In the genomic region with DNA sequence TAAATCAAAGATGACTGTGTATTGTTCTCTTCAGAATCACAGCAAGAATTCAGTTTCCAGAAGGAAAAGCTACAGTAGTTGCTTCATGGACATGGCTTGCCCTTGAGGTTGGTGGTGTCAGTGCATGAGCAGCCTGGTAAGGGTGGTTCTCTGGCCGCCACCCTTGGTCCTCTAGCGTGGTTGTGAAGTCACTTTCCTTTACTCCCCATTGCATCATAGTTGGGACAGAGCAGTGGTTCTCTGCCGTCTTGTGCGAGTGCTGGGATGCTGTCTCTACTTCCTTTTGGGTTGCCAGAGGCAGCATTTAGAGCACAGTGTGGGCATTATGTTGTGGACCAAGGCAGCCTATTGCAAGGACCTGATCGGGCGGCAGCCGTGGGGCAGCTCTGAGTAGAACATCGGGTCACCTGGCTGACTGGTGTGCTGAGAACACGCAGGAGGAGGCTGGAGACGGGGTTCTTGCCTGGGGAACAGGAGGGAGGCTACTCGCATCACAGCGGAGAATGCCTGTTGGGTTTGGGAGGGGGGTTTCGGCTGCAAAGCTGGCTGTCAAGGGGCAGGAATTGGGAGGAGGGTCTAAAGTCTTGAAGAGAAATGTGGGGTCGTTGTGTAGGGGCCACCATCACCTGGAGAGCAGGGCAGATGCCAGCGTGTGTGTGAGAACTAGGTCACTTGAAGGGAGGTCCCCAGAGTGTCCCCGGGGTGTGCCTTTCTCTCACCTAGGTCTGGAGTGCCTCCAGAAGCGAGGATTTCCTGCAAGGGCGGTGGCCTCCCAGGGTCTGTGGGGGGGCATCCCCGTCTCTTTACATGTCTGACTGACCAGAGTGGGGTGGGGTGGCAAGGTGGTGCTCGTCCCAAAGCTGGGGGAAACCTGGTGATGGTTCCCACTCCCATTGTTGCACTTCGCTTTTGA, we compare ENCODE assay signal across 10 cellular contexts. TPM values are rescaled to one million over a fixed set of nuclear protein-coding genes. Genes with fewer than 3 reads are reported as not detected.
DNase-seq lines count a peak whose midpoint lies in the region; ATAC-seq and TF ChIP-seq lines count a peak whose summit lies in the region.
"Had no signal": no experiment of that assay in that cellular context is flagged by ENCODE, and none has a peak within 500 bp of the region (broad histone marks: within the 10 kb centered on the region; RNA-seq: fewer than 3 reads in every experiment).

No MANE protein-coding gene starts in this region.

- DNase-seq in NOMO-1 (lab: John Stamatoyannopoulos, UW; ENCODE audit: unreplicated experiment in 2 of 2), result peak; percentile 39 to 72
- DNase-seq in mammary epithelial cell, result no peak
- DNase-seq in mesothelial cell of epicardium (ENCODE audit: low spot score in 2 of 2, unreplicated experiment in 2 of 2), result no peak
- DNase-seq in NCI-H748 treated with DMSO at 0.1 percent for 48 hours (lab: John Stamatoyannopoulos, UW), result no peak
- no peak for DNase-seq in left colon
- DNase-seq: NCI-H187 treated with DMSO at 0.1 percent for 48 hours had no signal

- no peaks in the 10 kb centered on the region for H3K27me3 Mint-ChIP-seq in mesothelial cell of epicardium (ENCODE audit: low read depth)

- H3K27ac ChIP-seq in C4-2B (peak overlapping the region; percentile 83), mammary epithelial cell (ENCODE audit: insufficient read depth, low read depth, low read length) (peak overlapping the region; percentile 42)

- WGBS in mammary epithelial cell (ENCODE audit: low coverage, missing lambda C conversion rate), result 81% methylated on average over 18 of the region's 21 CpGs

- H3K9me3 ChIP-seq in mammary epithelial cell (replicated peaks; ENCODE audit: insufficient read depth, low read length), result no peaks in the 10 kb centered on the region

- no peak overlapping the region for H3K4me3 Mint-ChIP-seq in mesothelial cell of epicardium

- H3K4me1 Mint-ChIP-seq in mesothelial cell of epicardium, result peaks cover 52% of the 10 kb centered on the region

- H3K36me3 ChIP-seq in mammary epithelial cell (ENCODE audit: insufficient read depth, low read length), result peaks cover 18% of the 10 kb centered on the region

- H3K79me2 ChIP-seq in mammary epithelial cell (ENCODE audit: insufficient read depth, low read length), result peaks cover 100% of the 10 kb centered on the region

- ATAC-seq in GM19467 (IDR thresholded peaks at IDR 0.05; ENCODE audit: unreplicated experiment), result no peak
- no peak for ATAC-seq in left colon
- ATAC-seq in HG03571 (IDR thresholded peaks at IDR 0.05; ENCODE audit: unreplicated experiment), result no peak
- ATAC-seq: left lobe of liver had no signal

- H3K27me3 ChIP-seq in mammary epithelial cell (ENCODE audit: insufficient read depth, low read length), result no peaks in the 10 kb centered on the region

- H3K9ac ChIP-seq in mammary epithelial cell (ENCODE audit: insufficient read depth, low read length), result no peak overlapping the region

- H3K36me3 Mint-ChIP-seq in mesothelial cell of epicardium, result peaks cover 8% of the 10 kb centered on the region

- peak overlapping the region; percentile 43 for H3K27ac Mint-ChIP-seq in mesothelial cell of epicardium

- H3K4me2 ChIP-seq in mammary epithelial cell (ENCODE audit: insufficient read depth, low read depth, low read length), result peak overlapping the region; percentile 79

- dilution Hi-C loops in mammary epithelial cell (cut with HindIII; ENCODE audit: low sequenced_read_pairs), result no loop called here

- no peak overlapping the region for H3K4me3 ChIP-seq in mammary epithelial cell (replicated peaks in 1 of 3; ENCODE audit: insufficient read depth in 1 of 3, low read depth in 2 of 3, low read length in 3 of 3)

- peaks cover 90% of the 10 kb centered on the region for H3K4me1 ChIP-seq in mammary epithelial cell (ENCODE audit: insufficient read depth, low read length)

- peaks cover 83% of the 10 kb centered on the region for H4K20me1 ChIP-seq in mammary epithelial cell (ENCODE audit: insufficient read depth, low read length)

- in situ Hi-C loops in mammary epithelial cell (cut with MboI; ENCODE audit: low sequenced_read_pairs in 2 of 2), result loop anchor here in 1 of 2 donors (10.0 kb wide), 1 partner anchor 84 kb away; the partner anchor contains the start of gene WNT3A

- CTCF ChIA-PET in mammary epithelial cell (lab: Charles Lee; ENCODE audit: low non-redundant PET), result no interaction called here

- TF ChIP-seq CTCF in C4-2B (conservative IDR thresholded peaks at IDR 0.05) (no peak), mammary epithelial cell (conservative IDR thresholded peaks at IDR 0.05 in 1 of 2, IDR thresholded peaks at IDR 0.05 in 1 of 2; ENCODE audit: extremely low read depth in 1 of 2, insufficient read depth in 1 of 2, low read depth in 1 of 2, low read length in 2 of 2) (no peak), mesothelial cell of epicardium (IDR thresholded peaks at IDR 0.05; ENCODE audit: unreplicated experiment) (no peak)

- intact Hi-C loops in mammary epithelial cell (cut with micrococcal nuclease), result loop anchor here (1.0 to 5.0 kb wide), 2 partner anchors 13 to 302 kb away; no protein-coding TSS in a partner anchor
- intact Hi-C loops in left colon (cut with DNase I, micrococcal nuclease), result no loop called here

- no TSS peak for BruUV-seq in mammary epithelial cell (replicated peaks; lab: Mats Ljungman, UMichigan)

- H3K9me3 Mint-ChIP-seq in mesothelial cell of epicardium, result no peaks in the 10 kb centered on the region

- no peak overlapping the region for H2AFZ ChIP-seq in mammary epithelial cell (ENCODE audit: low read depth, low read length)

RNA-seq across cellular contexts. Expression of gene ARF1, which starts 6.3 kb away (rescaled TPM):
- 100 to 1,000 TPM; 327 to 372 TPM for total RNA-seq in mammary epithelial cell
- 595 TPM for polyA plus RNA-seq in mammary epithelial cell
- 273 TPM for polyA minus RNA-seq in mammary epithelial cell
- 255 to 277 TPM (median 262 TPM) in 3 replicates for total RNA-seq in mesothelial cell of epicardium
- 100 to 1,000 TPM; 469 to 500 TPM for total RNA-seq in left colon

RNA-seq across cellular contexts. Expression of gene C1orf35, which starts 14.3 kb away (rescaled TPM):
- total RNA-seq in mammary epithelial cell, result 10 to 100 TPM in 1 of 2 donors, 1 to 10 TPM in 1; 5.7 to 19.6 TPM
- 14.5 TPM for polyA plus RNA-seq in mammary epithelial cell
- 9.7 TPM for polyA minus RNA-seq in mammary epithelial cell
- total RNA-seq in mesothelial cell of epicardium, result 19.3 to 20.9 TPM (median 20.2 TPM) in 3 replicates
- total RNA-seq in left colon, result 10 to 100 TPM; 11.9 to 14.7 TPM

RNA-seq across cellular contexts. Expression of gene MRPL55, which starts 20.3 kb away (rescaled TPM):
- total RNA-seq in mammary epithelial cell (10 to 100 TPM; 37.7 to 42.3 TPM), mesothelial cell of epicardium (53.9 to 56.9 TPM (median 54.2 TPM) in 3 replicates), left colon (10 to 100 TPM; 31.9 to 32.9 TPM)
- polyA plus RNA-seq in mammary epithelial cell, result 66.4 TPM
- 11.7 TPM for polyA minus RNA-seq in mammary epithelial cell

RNA-seq across cellular contexts. Expression of gene GUK1, which starts 51.2 kb away (rescaled TPM):
- 100 to 1,000 TPM; 229 to 242 TPM for total RNA-seq in mammary epithelial cell
- polyA plus RNA-seq in mammary epithelial cell, result 461 TPM
- polyA minus RNA-seq in mammary epithelial cell, result 86.1 TPM
- total RNA-seq in mesothelial cell of epicardium, result 129 to 136 TPM (median 135 TPM) in 3 replicates
- total RNA-seq in left colon, result 100 to 1,000 TPM; 175 to 176 TPM

Comparison
In these comparisons a context has a peak if more than half of its experiments do, and no peak if none do; other contexts are left out.
1. DNase-seq: peak in NOMO-1 (2 of 2); none in mammary epithelial cell (single experiment), mesothelial cell of epicardium (0 of 2), NCI-H748 treated with DMSO at 0.1 percent for 48 hours (single experiment) and left colon (0 of 2).